ENCODE assay signal across 8 cellular contexts in the genomic region with DNA sequence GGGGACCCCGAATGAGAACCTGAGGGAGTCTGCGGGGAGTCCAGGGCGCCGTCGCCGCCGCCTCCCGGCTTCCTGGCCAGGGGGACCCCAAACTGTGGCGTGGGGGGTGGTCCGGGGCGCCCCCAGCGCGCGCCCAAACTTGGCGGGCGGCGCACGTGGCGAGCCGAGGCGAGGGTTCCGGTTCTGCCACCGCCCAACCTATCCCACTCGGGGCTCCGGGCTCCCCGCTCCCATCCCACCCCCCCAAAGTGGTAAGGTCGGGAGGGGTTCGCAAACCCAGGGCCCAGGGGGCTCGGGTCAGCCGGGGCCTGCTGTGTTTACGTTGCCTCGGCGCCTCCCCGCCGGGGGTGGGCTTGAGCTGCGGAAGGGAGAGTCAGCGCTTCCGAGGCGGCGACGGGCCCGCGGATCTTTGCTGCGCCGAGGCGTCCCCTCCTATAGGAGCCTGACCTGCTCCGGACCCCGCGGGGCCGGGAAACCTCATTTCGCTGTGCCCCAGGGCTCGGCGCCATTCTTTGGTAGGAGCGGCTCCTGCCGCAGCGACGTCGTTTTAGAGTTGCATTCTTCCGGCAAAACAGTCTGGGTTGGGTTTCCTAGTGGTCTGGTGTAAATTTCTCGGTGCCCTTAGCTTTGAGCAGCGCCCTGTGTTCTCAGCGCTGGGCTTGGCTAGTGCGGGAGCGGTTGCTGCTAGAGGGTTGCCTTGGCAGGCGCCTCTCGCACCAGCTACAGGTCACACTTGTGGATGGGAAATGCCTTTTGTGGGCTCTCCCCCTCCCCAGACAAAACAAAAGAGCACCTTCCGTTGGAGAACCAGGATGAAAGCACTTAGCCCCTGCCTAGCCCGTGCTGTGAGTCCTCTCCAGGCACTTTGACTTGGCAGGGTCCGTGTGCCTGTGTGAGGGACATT. TPM values are rescaled to one million over a fixed set of nuclear protein-coding genes. Genes with fewer than 3 reads are reported as not detected.
DNase-seq lines count a peak whose midpoint lies in the region; ATAC-seq and TF ChIP-seq lines count a peak whose summit lies in the region.

No MANE protein-coding gene starts in this region.

- peaks cover 62% of the 10 kb centered on the region for H3K4me1 ChIP-seq in body of pancreas

- DNase-seq in AG04449 (ENCODE audit: low read depth, low spot score): no peak
- DNase-seq in H7: peak; percentile 83
- DNase-seq in T-helper 2 cell treated with Interferon-gamma antibody and Interleukin-4, amounts not matched to agents 5 μg/mL and 100 μg/mL, for 36 hours (ENCODE audit: low spot score): peak; percentile 48
- DNase-seq in body of pancreas: peak; percentile 49 to 59 (median 52)
- DNase-seq in islet precursor cell: peak; percentile 70
- peak; percentile 54 for DNase-seq in stimulated activated CD4-positive, alpha-beta T cell treated with anti-CD3 and anti-CD28 coated beads, Interleukin-1b, Interleukin-23, amount 100 ng/mL, for 48 hours
- no peak for DNase-seq in SHP77 treated with DMSO at 0.1 percent for 48 hours (lab: John Stamatoyannopoulos, UW)

- no peaks in the 10 kb centered on the region for H3K9me3 ChIP-seq in body of pancreas

- H3K4me3 ChIP-seq in AG04449 (ENCODE audit: low read depth, low read length) (peak overlapping the region; percentile 72), H7 (ENCODE audit: insufficient read depth, low read depth, low read length) (peak overlapping the region; percentile 89), body of pancreas (peak overlapping the region; percentile 67 to 90)

- H3K27me3 ChIP-seq in H7 (ENCODE audit: control insufficient read depth, insufficient read depth, low read length) (no peaks in the 10 kb centered on the region), body of pancreas (no peaks in the 10 kb centered on the region)

- peaks cover 2% of the 10 kb centered on the region for H3K36me3 ChIP-seq in H7 (replicated peaks; ENCODE audit: control insufficient read depth, insufficient read depth, low read length)
- H3K36me3 ChIP-seq in body of pancreas (replicated peaks in 1 of 2; ENCODE audit: insufficient read depth in 1 of 2, low read depth in 2 of 2): no peaks in the 10 kb centered on the region

- H3K4me3 Mint-ChIP-seq in T-helper 2 cell treated with Interferon-gamma antibody and Interleukin-4, amounts not matched to agents 5 μg/mL and 100 μg/mL, for 36 hours: peak overlapping the region; percentile 98

- H3K27ac ChIP-seq in body of pancreas: peak overlapping the region; percentile 93 to 95 (median 94)

- intact Hi-C loops in body of pancreas (cut with DNase I): loop anchor here (5.0 kb wide), 1 partner anchor 136 kb away; no protein-coding TSS in a partner anchor

- H3K36me3 Mint-ChIP-seq in T-helper 2 cell treated with Interferon-gamma antibody and Interleukin-4, amounts not matched to agents 5 μg/mL and 100 μg/mL, for 36 hours (ENCODE audit: low read depth): peaks cover 27% of the 10 kb centered on the region

- no peaks in the 10 kb centered on the region for H3K9me3 Mint-ChIP-seq in T-helper 2 cell treated with Interferon-gamma antibody and Interleukin-4, amounts not matched to agents 5 μg/mL and 100 μg/mL, for 36 hours

- peak overlapping the region; percentile 95 for H3K27ac Mint-ChIP-seq in T-helper 2 cell treated with Interferon-gamma antibody and Interleukin-4, amounts not matched to agents 5 μg/mL and 100 μg/mL, for 36 hours

- peaks cover 27% of the 10 kb centered on the region for H3K4me1 Mint-ChIP-seq in T-helper 2 cell treated with Interferon-gamma antibody and Interleukin-4, amounts not matched to agents 5 μg/mL and 100 μg/mL, for 36 hours (ENCODE audit: low read depth)

- WGBS in body of pancreas, 2 donors: 0% methylated on average over 18 to 69 of the region's 69 CpGs

- POLR2A ChIA-PET in AG04449 (lab: Yijun Ruan, JAX): interaction anchor here (0.6 to 0.7 kb wide), 4 partner anchors 10 to 140 kb away, joined by 3 read pairs; a partner anchor contains a TSS

- ATAC-seq in body of pancreas (no peak), HG03095 (IDR thresholded peaks at IDR 0.05; ENCODE audit: unreplicated experiment) (no peak)

- TF ChIP-seq CTCF in AG04449 (IDR thresholded peaks at IDR 0.05; ENCODE audit: insufficient read depth, low read length, missing control alignments) (no peak), body of pancreas (IDR thresholded peaks at IDR 0.05) (peak in 1 of 7 experiments; percentile 10)

- peak in 2 of 3 donors; percentile 58 to 60 for TF ChIP-seq POLR2A in body of pancreas (IDR thresholded peaks at IDR 0.05)

- CTCF ChIA-PET in AG04449 (lab: Yijun Ruan, JAX): interaction anchor here (0.9 to 2.4 kb wide), 2 partner anchors 29 to 57 kb away, joined by 3 to 7 read pairs; no protein-coding TSS in a partner anchor

- H3K27me3 Mint-ChIP-seq in T-helper 2 cell treated with Interferon-gamma antibody and Interleukin-4, amounts not matched to agents 5 μg/mL and 100 μg/mL, for 36 hours (ENCODE audit: low read depth): no peaks in the 10 kb centered on the region

RNA-seq across cellular contexts. Expression of a gene that starts 1.2 kb away (rescaled TPM):
- 196 and 198 TPM in 2 replicates for total RNA-seq in H7 (2014; rRNA removed; shearing (Covaris generic))
- 10 to 100 TPM; 25.4 to 63.3 TPM for total RNA-seq in body of pancreas

RNA-seq across cellular contexts. Expression of a gene that starts 7.2 kb away (rescaled TPM):
- total RNA-seq in H7 (2014; rRNA removed; shearing (Covaris generic)): 12.3 and 31.6 TPM in 2 replicates
- 100 to 1,000 TPM in 1 of 2 donors, 10 to 100 TPM in 1; 70.2 to 129 TPM for total RNA-seq in body of pancreas

RNA-seq across cellular contexts. Expression of a gene that starts 24.8 kb away (rescaled TPM):
- total RNA-seq in H7 (2014; rRNA removed; shearing (Covaris generic)): 125 and 140 TPM in 2 replicates
- 10 to 100 TPM; 59.9 to 87.7 TPM for total RNA-seq in body of pancreas

RNA-seq across cellular contexts. Expression of a gene that starts 29.6 kb away (rescaled TPM):
- total RNA-seq in H7 (2014; rRNA removed; shearing (Covaris generic)): 1,494 and 1,693 TPM in 2 replicates
- 1,000 to 10,000 TPM; 2,008 to 2,166 TPM for total RNA-seq in body of pancreas

RNA-seq across cellular contexts. Expression of a gene that starts 41.4 kb away (rescaled TPM):
- total RNA-seq in H7 (2014; rRNA removed; shearing (Covaris generic)): 0.11 and 0.31 TPM in 2 replicates
- under 1 TPM in 1 of 2 donors, not detected in 1; 0.26 TPM for total RNA-seq in body of pancreas

Comparison
In these comparisons a context has a peak if more than half of its experiments do, and no peak if none do; other contexts are left out.
1. DNase-seq: peak in H7 (single experiment), T-helper 2 cell treated with Interferon-gamma antibody and Interleukin-4, amounts not matched to agents 5 μg/mL and 100 μg/mL, for 36 hours (single experiment), body of pancreas (4 of 4), islet precursor cell (single experiment) and stimulated activated CD4-positive, alpha-beta T cell treated with anti-CD3 and anti-CD28 coated beads, Interleukin-1b, Interleukin-23, amount 100 ng/mL, for 48 hours (single experiment); none in AG04449 (single experiment) and SHP77 treated with DMSO at 0.1 percent for 48 hours (single experiment).
2. Peak in every context shown above with its lines, with median percentiles within 50 percentile points of each other: H3K4me3 ChIP-seq.